In genomic region chr9:19026375-19026774, GRCh38 we compare ENCODE assay signal across 17 cellular contexts. TPM values are rescaled to one million over a fixed set of nuclear protein-coding genes. Genes with fewer than 3 reads are reported as not detected.
"Had no signal": no experiment of that assay in that cellular context is flagged by ENCODE, and none has a peak within 500 bp of the region (broad histone marks: within the 10 kb centered on the region; RNA-seq: fewer than 3 reads in every experiment).

No MANE protein-coding gene starts in this region.

- H3K9me3 ChIP-seq: esophagus muscularis mucosa, lower lobe of right lung, neutrophil, suprapubic skin had no signal

- H3K27ac Mint-ChIP-seq: activated CD4-positive, alpha-beta T cell treated with anti-CD3 and anti-CD28 coated beads, Interleukin-2, amount 10 ng/mL, durations not matched to agents 7 days and 5 days; stimulated activated naive B cell treated with anti-CD40 and anti-IgM and Interleukin-4, amounts not matched to agents 10 μg/mL and 1 μg/mL and 100 μg/mL, for 72 hours; type B pancreatic cell had no signal

- H3K36me3 Mint-ChIP-seq: naive B cell, type B pancreatic cell had no signal

- H3K4me3 Mint-ChIP-seq: activated CD4-positive, alpha-beta T cell treated with anti-CD3 and anti-CD28 coated beads, Interleukin-2, amount 10 ng/mL, durations not matched to agents 7 days and 5 days; activated T-cell treated with anti-CD3 and anti-CD28 coated beads, Interleukin-2, amount 50 U/mL, for 4 hours; stimulated activated naive B cell treated with anti-CD40 and anti-IgM and Interleukin-4, amounts not matched to agents 10 μg/mL and 1 μg/mL and 100 μg/mL, for 72 hours; type B pancreatic cell had no signal

- H3K9me3 Mint-ChIP-seq: activated CD4-positive, alpha-beta T cell treated with anti-CD3 and anti-CD28 coated beads, Interleukin-2, amount 10 ng/mL, durations not matched to agents 7 days and 5 days; activated T-cell treated with anti-CD3 and anti-CD28 coated beads, Interleukin-2, amount 50 U/mL, for 4 hours; stimulated activated naive B cell treated with anti-CD40 and anti-IgM and Interleukin-4, amounts not matched to agents 10 μg/mL and 1 μg/mL and 100 μg/mL, for 72 hours; type B pancreatic cell had no signal

- H3K27me3 ChIP-seq: cardiac muscle cell, suprapubic skin had no signal

- H3K4me3 ChIP-seq: cardiac muscle cell, esophagus muscularis mucosa, lower lobe of right lung, suprapubic skin had no signal

- H3K27ac ChIP-seq: cardiac muscle cell, esophagus muscularis mucosa, lower lobe of right lung, neutrophil, suprapubic skin, WERI-Rb-1 had no signal

- ATAC-seq: activated T-cell treated with anti-CD3 and anti-CD28 coated beads, Interleukin-2, amount 50 U/mL, for 4 hours; lower lobe of right lung had no signal

- H3K36me3 ChIP-seq: cardiac muscle cell, esophagus muscularis mucosa, lower lobe of right lung, neutrophil, suprapubic skin, WERI-Rb-1 had no signal

- H3K4me1 ChIP-seq: esophagus muscularis mucosa, lower lobe of right lung had no signal

- DNase-seq: activated CD4-positive, alpha-beta T cell treated with anti-CD3 and anti-CD28 coated beads, Interleukin-2, amount 10 ng/mL, durations not matched to agents 7 days and 5 days; activated naive CD4-positive, alpha-beta T cell; activated T-cell treated with anti-CD3 and anti-CD28 coated beads, Interleukin-2, amount 50 U/mL, for 4 hours; foreskin fibroblast; glutamatergic neuron; lower lobe of right lung; midbrain; naive B cell; posterior cingulate gyrus; small intestine; stimulated activated naive B cell treated with anti-CD40 and anti-IgM and Interleukin-4, amounts not matched to agents 10 μg/mL and 1 μg/mL and 100 μg/mL, for 72 hours; WERI-Rb-1 had no signal

RNA-seq across cellular contexts. Expression of gene SAXO1, which starts 6.6 kb away (rescaled TPM):
- total RNA-seq: activated T-cell treated with anti-CD3 and anti-CD28 coated beads, Interleukin-2, amount 50 U/mL, for 4 hours had no signal
